12 cellular contexts compared by ENCODE assay signal in genomic region chr10:103696094-103696410, GRCh38.
A peak's percentile ranks its signal among the peaks of the same experiment; 100 is the strongest.
DNase-seq lines count a peak whose midpoint lies in the region; ATAC-seq and TF ChIP-seq lines count a peak whose summit lies in the region.
"Had no signal": no experiment of that assay in that cellular context is flagged by ENCODE, and none has a peak within 500 bp of the region (broad histone marks: within the 10 kb centered on the region; RNA-seq: fewer than 3 reads in every experiment).

No MANE protein-coding gene starts in this region.

- H3K4me3 ChIP-seq in BLaER1 (no peak overlapping the region), adipocyte (ENCODE audit: low read length) (no peak overlapping the region)
- H3K4me3 ChIP-seq: upper lobe of left lung had no signal

- DNase-seq in adipocyte (ENCODE audit: low read depth) (no peak), myocyte (ENCODE audit: low read depth) (peak; percentile 52), endothelial cell (ENCODE audit: low spot score) (no peak), glutamatergic neuron (no peak)
- no peak for DNase-seq in stimulated activated CD4-positive, alpha-beta T cell treated with anti-CD3 and anti-CD28 coated beads, Interleukin-15, amount 100 ng/mL, for 24 hours
- DNase-seq: NCI-H1092 treated with DMSO at 0.1 percent for 48 hours, NCI-H524 treated with DMSO at 0.1 percent for 48 hours had no signal

- H3K9me3 ChIP-seq in BLaER1 (no peaks in the 10 kb centered on the region), adipocyte (ENCODE audit: control insufficient read depth, low read length) (no peaks in the 10 kb centered on the region)
- H3K9me3 ChIP-seq: upper lobe of left lung had no signal

- H3K36me3 ChIP-seq in BLaER1, result peaks cover 34% of the 10 kb centered on the region
- no peaks in the 10 kb centered on the region for H3K36me3 ChIP-seq in adipocyte (ENCODE audit: control insufficient read depth, insufficient read depth, low read length, severe bottlenecking)

- H3K36me3 Mint-ChIP-seq in endothelial cell (ENCODE audit: low read depth, unreplicated experiment) (peaks cover 18% of the 10 kb centered on the region), glutamatergic neuron (ENCODE audit: unreplicated experiment) (no peaks in the 10 kb centered on the region)

- ATAC-seq in GM21423 (IDR thresholded peaks at IDR 0.05; ENCODE audit: unreplicated experiment) (peak; percentile 0), HG03520 (IDR thresholded peaks at IDR 0.05; ENCODE audit: unreplicated experiment) (no peak)

- H3K27me3 Mint-ChIP-seq in endothelial cell (ENCODE audit: unreplicated experiment) (peaks cover 22% of the 10 kb centered on the region), glutamatergic neuron (ENCODE audit: unreplicated experiment) (peaks cover 22% of the 10 kb centered on the region)

- H3K4me1 ChIP-seq in BLaER1 (peaks cover 67% of the 10 kb centered on the region), adipocyte (ENCODE audit: control insufficient read depth, insufficient read depth, low read length) (peaks cover 14% of the 10 kb centered on the region)

- 0 out of 2 replicates have a peak overlapping the region, but pooled peaks have one; percentile 15 for H3K27ac ChIP-seq in BLaER1

- H3K9ac ChIP-seq in BLaER1, result no peak overlapping the region
- peak overlapping the region; percentile 24 for H3K9ac ChIP-seq in adipocyte (ENCODE audit: low read length)

- peaks cover 95% of the 10 kb centered on the region for H4K20me1 ChIP-seq in BLaER1

- H3K27ac Mint-ChIP-seq in endothelial cell (ENCODE audit: unreplicated experiment), result no peak overlapping the region
- no peak overlapping the region for H3K27ac Mint-ChIP-seq in glutamatergic neuron (ENCODE audit: unreplicated experiment)

- H3K4me1 Mint-ChIP-seq in endothelial cell (ENCODE audit: unreplicated experiment) (peaks cover 14% of the 10 kb centered on the region), glutamatergic neuron (ENCODE audit: low read depth, unreplicated experiment) (peaks cover 25% of the 10 kb centered on the region)

- H3K4me2 ChIP-seq in BLaER1, result peak overlapping the region; percentile 96

- H3K27me3 ChIP-seq in BLaER1 (peaks cover 19% of the 10 kb centered on the region; the same call in 1 of the 2 replicates), adipocyte (replicated peaks; ENCODE audit: control insufficient read depth, insufficient read depth, low read length) (peaks cover 7% of the 10 kb centered on the region)

- no peaks in the 10 kb centered on the region for H3K9me3 Mint-ChIP-seq in endothelial cell (ENCODE audit: unreplicated experiment)
- peaks cover 8% of the 10 kb centered on the region for H3K9me3 Mint-ChIP-seq in glutamatergic neuron (ENCODE audit: unreplicated experiment)
- H3K9me3 Mint-ChIP-seq: H9 had no signal

- no peak for TF ChIP-seq CTCF in endothelial cell (IDR thresholded peaks at IDR 0.05; ENCODE audit: unreplicated experiment)
- TF ChIP-seq CTCF in glutamatergic neuron (IDR thresholded peaks at IDR 0.05; ENCODE audit: partially characterized antibody, unreplicated experiment), result no peak

- H3K4me3 Mint-ChIP-seq in endothelial cell (ENCODE audit: unreplicated experiment) (no peak overlapping the region), glutamatergic neuron (ENCODE audit: unreplicated experiment) (no peak overlapping the region)
- H3K4me3 Mint-ChIP-seq: H9 had no signal
